ENCODE assay signal across 9 cellular contexts in genomic region chr10:79249156-79250121, GRCh38.
A peak's percentile ranks its signal among the peaks of the same experiment; 100 is the strongest.
DNase-seq lines count a peak whose midpoint lies in the region; ATAC-seq and TF ChIP-seq lines count a peak whose summit lies in the region.
"Had no signal": no experiment of that assay in that cellular context is flagged by ENCODE, and none has a peak within 500 bp of the region (broad histone marks: within the 10 kb centered on the region; RNA-seq: fewer than 3 reads in every experiment).

No MANE protein-coding gene starts in this region.

- H3K27me3 ChIP-seq in BLaER1, result no peaks in the 10 kb centered on the region
- H3K27me3 ChIP-seq in dorsolateral prefrontal cortex, result no peaks in the 10 kb centered on the region
- no peaks in the 10 kb centered on the region for H3K27me3 ChIP-seq in upper lobe of left lung

- no peak for DNase-seq in dorsolateral prefrontal cortex
- no peak for DNase-seq in upper lobe of left lung
- DNase-seq in UCSD-AML1 (lab: John Stamatoyannopoulos, UW; ENCODE audit: unreplicated experiment), result no peak
- no peak for DNase-seq in mesenteric fat pad (ENCODE audit: low spot score)
- DNase-seq in pons (ENCODE audit: low spot score), result no peak

- intact Hi-C loops in dorsolateral prefrontal cortex (cut with DNase I), result no loop called here

- no peak for TF ChIP-seq CTCF in dorsolateral prefrontal cortex (IDR thresholded peaks at IDR 0.05 in 54 of 56, conservative IDR thresholded peaks at IDR 0.05 in 2 of 56; ENCODE audit: low read depth in 1 of 56, partially characterized antibody in 56 of 56)
- no peak for TF ChIP-seq CTCF in upper lobe of left lung (IDR thresholded peaks at IDR 0.05)

- H3K4me3 ChIP-seq in BLaER1 (peak overlapping the region; percentile 87; the same call in 1 of the 2 replicates), dorsolateral prefrontal cortex (no peak overlapping the region), upper lobe of left lung (no peak overlapping the region)
- H3K4me3 ChIP-seq: lung had no signal

- TF ChIP-seq EP300 in upper lobe of left lung (IDR thresholded peaks at IDR 0.05), result no peak

- H3K4me1 ChIP-seq in BLaER1 (peaks cover 98% of the 10 kb centered on the region), upper lobe of left lung (peaks cover 68 to 88% (median 76%) of the 10 kb centered on the region in 4 donors)

- peaks cover 100% of the 10 kb centered on the region for H4K20me1 ChIP-seq in BLaER1

- WGBS in upper lobe of left lung, 2 donors, result 82 to 84% methylated on average over 13 to 20 of the region's 20 CpGs

- H3K36me3 ChIP-seq in BLaER1 (peaks cover 47% of the 10 kb centered on the region), upper lobe of left lung (peaks cover 0 to 3% (median 1%) of the 10 kb centered on the region in 4 donors)

- H3K4me2 ChIP-seq in BLaER1, result peak overlapping the region; percentile 97

- H3K9me3 ChIP-seq in BLaER1 (no peaks in the 10 kb centered on the region), upper lobe of left lung (no peaks in the 10 kb centered on the region)

- H3K9ac ChIP-seq in BLaER1, result peak overlapping the region; percentile 95

- H3K27ac ChIP-seq in BLaER1 (peak overlapping the region; percentile 98), dorsolateral prefrontal cortex (peak overlapping the region in 56 of 59 donors; percentile 18 to 97 (median 92)), upper lobe of left lung (peak overlapping the region; percentile 81 to 87 (median 84))

- ATAC-seq in HG03159 (IDR thresholded peaks at IDR 0.05; ENCODE audit: unreplicated experiment), result peak; percentile 59
- no peak for ATAC-seq in upper lobe of left lung (ENCODE audit: low FRiP score in 2 of 2)

- TF ChIP-seq POLR2A in GM19193 (IDR thresholded peaks at IDR 0.05; ENCODE audit: extremely low read depth, insufficient read depth, insufficient read length) (peak; percentile 44), upper lobe of left lung (IDR thresholded peaks at IDR 0.05) (peak in 1 of 4 donors; percentile 3)
